In the genomic region with DNA sequence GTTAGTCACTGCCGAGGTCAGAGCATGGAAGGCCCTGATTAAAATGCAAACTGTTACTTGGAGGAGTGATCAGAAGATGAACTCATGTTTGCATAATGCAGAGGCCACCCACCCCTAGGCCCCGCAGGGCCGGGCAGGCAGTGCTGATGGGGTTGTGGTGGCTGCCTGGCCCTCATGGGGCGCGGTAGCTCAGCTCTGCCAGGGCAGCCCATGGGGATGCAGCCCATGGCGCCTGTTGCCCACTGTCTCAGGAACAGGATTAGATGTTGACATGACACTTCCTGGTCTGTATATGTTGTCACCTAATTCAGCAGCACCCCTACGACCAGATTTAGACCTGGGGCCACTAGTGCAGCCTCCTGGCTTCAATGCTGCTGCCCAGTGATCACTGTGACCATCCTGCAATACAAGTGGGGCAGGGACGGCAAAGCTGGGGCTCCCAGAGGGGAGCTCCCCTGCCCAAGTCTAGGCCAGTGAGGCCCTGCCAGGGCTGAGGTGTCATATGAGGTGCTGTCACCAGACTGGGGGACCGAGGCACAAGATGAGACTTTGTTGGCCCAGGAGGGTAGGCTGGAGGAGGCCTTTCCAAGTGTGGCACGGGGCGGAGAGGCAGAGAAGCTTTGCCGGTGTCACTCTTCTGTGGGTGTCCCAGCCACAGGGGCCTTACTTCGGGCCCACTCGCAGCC, we compare ENCODE assay signal across 15 cellular contexts. TPM values are rescaled to one million over a fixed set of nuclear protein-coding genes. Genes with fewer than 3 reads are reported as not detected.
DNase-seq lines count a peak whose midpoint lies in the region; ATAC-seq, FAIRE-seq and TF ChIP-seq lines count a peak whose summit lies in the region.
"Had no signal": no experiment of that assay in that cellular context is flagged by ENCODE, and none has a peak within 500 bp of the region (broad histone marks: within the 10 kb centered on the region; RNA-seq: fewer than 3 reads in every experiment).

No MANE protein-coding gene starts in this region.

- no peaks in the 10 kb centered on the region for H3K36me3 Mint-ChIP-seq in brain
- no peaks in the 10 kb centered on the region for H3K36me3 Mint-ChIP-seq in activated CD8-positive, alpha-beta memory T cell treated with anti-CD3 and anti-CD28 coated beads, Interleukin-2, amount 10 ng/mL, durations not matched to agents 7 days and 5 days
- H3K36me3 Mint-ChIP-seq: memory B cell, natural killer cell had no signal

- no peak overlapping the region for H3K4me3 ChIP-seq in BLaER1 treated with 17β-estradiol and CSF1 and Interleukin-3, amounts not matched to agents 10 nM and 100 nM
- no peak overlapping the region for H3K4me3 ChIP-seq in prostate gland
- no peak overlapping the region for H3K4me3 ChIP-seq in MM.1S (ENCODE audit: low read length)
- no peak overlapping the region for H3K4me3 ChIP-seq in small intestine (ENCODE audit: low read depth in 1 of 2, low read length in 2 of 2)
- H3K4me3 ChIP-seq: upper lobe of left lung had no signal

- H3K4me1 ChIP-seq in BLaER1 treated with 17β-estradiol and CSF1 and Interleukin-3, amounts not matched to agents 10 nM and 100 nM: peaks cover 48 to 100% (median 96%) of the 10 kb centered on the region in 10 experiments
- H3K4me1 ChIP-seq in prostate gland (replicated peaks) (peaks cover 19% of the 10 kb centered on the region), MM.1S (ENCODE audit: low read length) (peaks cover 12% of the 10 kb centered on the region), small intestine (ENCODE audit: control insufficient read depth in 2 of 2, insufficient read depth in 1 of 2, low read depth in 1 of 2, low read length in 1 of 2) (no peaks in the 10 kb centered on the region)

- ATAC-seq in left cardiac atrium: peak; percentile 4 to 72
- no peak for ATAC-seq in activated CD8-positive, alpha-beta memory T cell treated with anti-CD3 and anti-CD28 coated beads, Interleukin-2, amount 10 ng/mL, durations not matched to agents 7 days and 5 days

- peak overlapping the region in 2 of 11 experiments; percentile 25 to 34; a peak in 4 of 22 replicates for H3K27ac ChIP-seq in BLaER1 treated with 17β-estradiol and CSF1 and Interleukin-3, amounts not matched to agents 10 nM and 100 nM
- H3K27ac ChIP-seq in prostate gland (peak overlapping the region; percentile 75 to 76), MM.1S (ENCODE audit: low read length) (no peak overlapping the region), small intestine (ENCODE audit: low read depth in 1 of 2, low read length in 1 of 2) (no peak overlapping the region)
- H3K27ac ChIP-seq: upper lobe of left lung had no signal

- H3K9me3 ChIP-seq in BLaER1 treated with 17β-estradiol and CSF1 and Interleukin-3, amounts not matched to agents 10 nM and 100 nM (replicated peaks in 1 of 11): no peaks in the 10 kb centered on the region
- H3K9me3 ChIP-seq in prostate gland (no peaks in the 10 kb centered on the region), MM.1S (replicated peaks; ENCODE audit: insufficient read depth, low read length) (no peaks in the 10 kb centered on the region), small intestine (ENCODE audit: control insufficient read depth, low read depth) (no peaks in the 10 kb centered on the region)
- H3K9me3 ChIP-seq: upper lobe of left lung had no signal

- peaks cover 91% of the 10 kb centered on the region for H3K4me1 Mint-ChIP-seq in brain
- peaks cover 15% of the 10 kb centered on the region for H3K4me1 Mint-ChIP-seq in activated CD8-positive, alpha-beta memory T cell treated with anti-CD3 and anti-CD28 coated beads, Interleukin-2, amount 10 ng/mL, durations not matched to agents 7 days and 5 days

- H4K20me1 ChIP-seq in BLaER1 treated with 17β-estradiol and CSF1 and Interleukin-3, amounts not matched to agents 10 nM and 100 nM: peaks cover 46 to 99% (median 97%) of the 10 kb centered on the region in 11 experiments; a peak in 21 of 22 replicates
- no peaks in the 10 kb centered on the region for H4K20me1 ChIP-seq in MM.1S (ENCODE audit: insufficient read depth, low read length)

- intact Hi-C loops in left cardiac atrium (cut with DNase I) (no loop called here), prostate gland (cut with DNase I) (no loop called here)

- TF ChIP-seq POLR2A in prostate gland (IDR thresholded peaks at IDR 0.05): no peak
- TF ChIP-seq POLR2A in GM12892 (IDR thresholded peaks at IDR 0.05; ENCODE audit: low read depth, low read length): no peak

- no peaks in the 10 kb centered on the region for H3K9me3 Mint-ChIP-seq in brain
- H3K9me3 Mint-ChIP-seq in activated CD8-positive, alpha-beta memory T cell treated with anti-CD3 and anti-CD28 coated beads, Interleukin-2, amount 10 ng/mL, durations not matched to agents 7 days and 5 days (ENCODE audit: low read depth): no peaks in the 10 kb centered on the region
- H3K9me3 Mint-ChIP-seq: activated T-cell treated with anti-CD3 and anti-CD28 coated beads, Interleukin-2, amount 50 U/mL, for 24 hours; memory B cell; natural killer cell had no signal

- peak overlapping the region; percentile 17 to 96 (median 70) for H3K27ac Mint-ChIP-seq in brain
- H3K27ac Mint-ChIP-seq in activated CD8-positive, alpha-beta memory T cell treated with anti-CD3 and anti-CD28 coated beads, Interleukin-2, amount 10 ng/mL, durations not matched to agents 7 days and 5 days: no peak overlapping the region
- H3K27ac Mint-ChIP-seq: memory B cell had no signal

- H3K9ac ChIP-seq in BLaER1 treated with 17β-estradiol and CSF1 and Interleukin-3, amounts not matched to agents 10 nM and 100 nM: peak overlapping the region in 4 of 11 experiments; percentile 19 to 50 (median 22); a peak in 3 of 22 replicates
- no peak overlapping the region for H3K9ac ChIP-seq in MM.1S (ENCODE audit: low read length)

- peak overlapping the region in 10 of 11 experiments; percentile 96 to 100 (median 98); a peak in 14 of 22 replicates for H3K4me2 ChIP-seq in BLaER1 treated with 17β-estradiol and CSF1 and Interleukin-3, amounts not matched to agents 10 nM and 100 nM
- no peak overlapping the region for H3K4me2 ChIP-seq in MM.1S (ENCODE audit: low read depth, low read length)

- H3K27me3 Mint-ChIP-seq in brain: peaks cover 3% of the 10 kb centered on the region
- H3K27me3 Mint-ChIP-seq in activated CD8-positive, alpha-beta memory T cell treated with anti-CD3 and anti-CD28 coated beads, Interleukin-2, amount 10 ng/mL, durations not matched to agents 7 days and 5 days: peaks cover 11% of the 10 kb centered on the region
- H3K27me3 Mint-ChIP-seq: activated T-cell treated with anti-CD3 and anti-CD28 coated beads, Interleukin-2, amount 50 U/mL, for 24 hours; memory B cell had no signal

- peaks cover 42% of the 10 kb centered on the region for H3K79me2 ChIP-seq in MM.1S (ENCODE audit: low read length)

- H3K36me3 ChIP-seq in BLaER1 treated with 17β-estradiol and CSF1 and Interleukin-3, amounts not matched to agents 10 nM and 100 nM: peaks cover 0 to 36% (median 16%) of the 10 kb centered on the region in 11 experiments; a peak in 15 of 22 replicates
- H3K36me3 ChIP-seq in prostate gland (no peaks in the 10 kb centered on the region), MM.1S (replicated peaks; ENCODE audit: insufficient read depth, low read length) (no peaks in the 10 kb centered on the region), small intestine (ENCODE audit: control insufficient read depth in 2 of 2, insufficient read depth in 2 of 2, low read length in 2 of 2) (no peaks in the 10 kb centered on the region)

- H2AFZ ChIP-seq in MM.1S (ENCODE audit: low read length): no peak overlapping the region

- peaks cover 7% of the 10 kb centered on the region; the same call in 1 of the 2 replicates for H3F3A ChIP-seq in MM.1S (ENCODE audit: insufficient read depth, low read length)

- H3K9me2 ChIP-seq in MM.1S (replicated peaks; ENCODE audit: insufficient read depth, low read length): no peaks in the 10 kb centered on the region

- CTCF ChIA-PET in activated CD8-positive, alpha-beta memory T cell treated with anti-CD3 and anti-CD28 coated beads, Interleukin-2, amount 10 ng/mL, durations not matched to agents 7 days and 5 days (lab: Charles Lee): interaction anchor here (1.2 kb wide), 1 partner anchor 130 kb away, joined by 3 read pairs; no protein-coding TSS in a partner anchor

- WGBS in prostate gland: 71% methylated on average over 14 of the region's 14 CpGs
- WGBS in small intestine, 3 donors: 92 to 93% (median 92%) methylated on average over 13 to 14 of the region's 14 CpGs

- peak overlapping the region in 2 of 5 experiments; percentile 44 to 47 for H3K4me3 Mint-ChIP-seq in brain
- no peak overlapping the region for H3K4me3 Mint-ChIP-seq in activated CD8-positive, alpha-beta memory T cell treated with anti-CD3 and anti-CD28 coated beads, Interleukin-2, amount 10 ng/mL, durations not matched to agents 7 days and 5 days
- H3K4me3 Mint-ChIP-seq: activated T-cell treated with anti-CD3 and anti-CD28 coated beads, Interleukin-2, amount 50 U/mL, for 24 hours; memory B cell; natural killer cell had no signal

- TF ChIP-seq CTCF in brain (conservative IDR thresholded peaks at IDR 0.05) (no peak), prostate gland (IDR thresholded peaks at IDR 0.05) (no peak), MM.1S (IDR thresholded peaks at IDR 0.05; ENCODE audit: low read length) (no peak)

- no peaks in the 10 kb centered on the region for H3K27me3 ChIP-seq in BLaER1 treated with 17β-estradiol and CSF1 and Interleukin-3, amounts not matched to agents 10 nM and 100 nM
- H3K27me3 ChIP-seq in prostate gland (replicated peaks; ENCODE audit: insufficient read depth): no peaks in the 10 kb centered on the region
- no peaks in the 10 kb centered on the region for H3K27me3 ChIP-seq in MM.1S (replicated peaks; ENCODE audit: insufficient read depth, low read length)
- H3K27me3 ChIP-seq in small intestine (ENCODE audit: control insufficient read depth in 2 of 2, insufficient read depth in 2 of 2, low read length in 2 of 2): no peaks in the 10 kb centered on the region
- H3K27me3 ChIP-seq: upper lobe of left lung had no signal

- FAIRE-seq in GM12892 (lab: Jason Lieb, UNC): no peak
- no peak for FAIRE-seq in small intestine (lab: Jason Lieb, UNC)
- FAIRE-seq: A204.1, H54 had no signal

- DNase-seq in left cardiac atrium (no peak), prostate gland (ENCODE audit: low spot score) (no peak), GM12892 (ENCODE audit: insufficient read length) (no peak), MM.1S (no peak), small intestine (no peak)
- no peak for DNase-seq in activated CD8-positive, alpha-beta memory T cell treated with anti-CD3 and anti-CD28 coated beads, Interleukin-2, amount 10 ng/mL, durations not matched to agents 7 days and 5 days
- DNase-seq: EL, natural killer cell, upper lobe of left lung had no signal

RNA-seq across cellular contexts. Expression of gene RAI1, which starts 49.1 kb away (rescaled TPM):
- 22.1 TPM for polyA plus RNA-seq in brain (ENCODE audit: insufficient read depth, low read depth, low replicate concordance)
- 10 to 100 TPM; 22.4 to 32.3 TPM for total RNA-seq in left cardiac atrium
- 10 to 100 TPM; 69.2 to 71.0 TPM for total RNA-seq in prostate gland
- 5.7 TPM for polyA plus RNA-seq in GM12892 (2012; ENCODE audit: missing spikeins)
- 10 to 100 TPM; 17.4 to 24.4 TPM for total RNA-seq in activated CD8-positive, alpha-beta memory T cell treated with anti-CD3 and anti-CD28 coated beads, Interleukin-2, amount 10 ng/mL, durations not matched to agents 7 days and 5 days
- polyA plus RNA-seq in small intestine: 1 to 10 TPM; 2.4 to 9.3 (median 3.1) TPM

Comparison
In these comparisons a context has a peak if more than half of its experiments do, and no peak if none do; other contexts are left out.
1. H3K27ac ChIP-seq: peak in prostate gland (2 of 2); none in MM.1S (single experiment) and small intestine (0 of 2).